In genomic region chr14:50091240-50091914, GRCh38 we compare ENCODE assay signal across 1 cellular context.
TF ChIP-seq lines count a peak whose summit lies in the region.

No MANE protein-coding gene starts in this region.

TF ChIP-seq in GM23338, 12 proteins besides CTCF, POLR2A, EP300 and RAD21 (continued from another document):
- no peak for TF ChIP-seq CREB1 (CRISPR knock-in tag; IDR thresholded peaks at IDR 0.05; ENCODE audit: low read depth)
- TF ChIP-seq, protein P1, sequence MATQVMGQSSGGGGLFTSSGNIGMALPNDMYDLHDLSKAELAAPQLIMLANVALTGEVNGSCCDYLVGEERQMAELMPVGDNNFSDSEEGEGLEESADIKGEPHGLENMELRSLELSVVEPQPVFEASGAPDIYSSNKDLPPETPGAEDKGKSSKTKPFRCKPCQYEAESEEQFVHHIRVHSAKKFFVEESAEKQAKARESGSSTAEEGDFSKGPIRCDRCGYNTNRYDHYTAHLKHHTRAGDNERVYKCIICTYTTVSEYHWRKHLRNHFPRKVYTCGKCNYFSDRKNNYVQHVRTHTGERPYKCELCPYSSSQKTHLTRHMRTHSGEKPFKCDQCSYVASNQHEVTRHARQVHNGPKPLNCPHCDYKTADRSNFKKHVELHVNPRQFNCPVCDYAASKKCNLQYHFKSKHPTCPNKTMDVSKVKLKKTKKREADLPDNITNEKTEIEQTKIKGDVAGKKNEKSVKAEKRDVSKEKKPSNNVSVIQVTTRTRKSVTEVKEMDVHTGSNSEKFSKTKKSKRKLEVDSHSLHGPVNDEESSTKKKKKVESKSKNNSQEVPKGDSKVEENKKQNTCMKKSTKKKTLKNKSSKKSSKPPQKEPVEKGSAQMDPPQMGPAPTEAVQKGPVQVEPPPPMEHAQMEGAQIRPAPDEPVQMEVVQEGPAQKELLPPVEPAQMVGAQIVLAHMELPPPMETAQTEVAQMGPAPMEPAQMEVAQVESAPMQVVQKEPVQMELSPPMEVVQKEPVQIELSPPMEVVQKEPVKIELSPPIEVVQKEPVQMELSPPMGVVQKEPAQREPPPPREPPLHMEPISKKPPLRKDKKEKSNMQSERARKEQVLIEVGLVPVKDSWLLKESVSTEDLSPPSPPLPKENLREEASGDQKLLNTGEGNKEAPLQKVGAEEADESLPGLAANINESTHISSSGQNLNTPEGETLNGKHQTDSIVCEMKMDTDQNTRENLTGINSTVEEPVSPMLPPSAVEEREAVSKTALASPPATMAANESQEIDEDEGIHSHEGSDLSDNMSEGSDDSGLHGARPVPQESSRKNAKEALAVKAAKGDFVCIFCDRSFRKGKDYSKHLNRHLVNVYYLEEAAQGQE (IDR thresholded peaks at IDR 0.05; ENCODE audit: unreplicated experiment), result no peak
- TF ChIP-seq, protein P2, sequence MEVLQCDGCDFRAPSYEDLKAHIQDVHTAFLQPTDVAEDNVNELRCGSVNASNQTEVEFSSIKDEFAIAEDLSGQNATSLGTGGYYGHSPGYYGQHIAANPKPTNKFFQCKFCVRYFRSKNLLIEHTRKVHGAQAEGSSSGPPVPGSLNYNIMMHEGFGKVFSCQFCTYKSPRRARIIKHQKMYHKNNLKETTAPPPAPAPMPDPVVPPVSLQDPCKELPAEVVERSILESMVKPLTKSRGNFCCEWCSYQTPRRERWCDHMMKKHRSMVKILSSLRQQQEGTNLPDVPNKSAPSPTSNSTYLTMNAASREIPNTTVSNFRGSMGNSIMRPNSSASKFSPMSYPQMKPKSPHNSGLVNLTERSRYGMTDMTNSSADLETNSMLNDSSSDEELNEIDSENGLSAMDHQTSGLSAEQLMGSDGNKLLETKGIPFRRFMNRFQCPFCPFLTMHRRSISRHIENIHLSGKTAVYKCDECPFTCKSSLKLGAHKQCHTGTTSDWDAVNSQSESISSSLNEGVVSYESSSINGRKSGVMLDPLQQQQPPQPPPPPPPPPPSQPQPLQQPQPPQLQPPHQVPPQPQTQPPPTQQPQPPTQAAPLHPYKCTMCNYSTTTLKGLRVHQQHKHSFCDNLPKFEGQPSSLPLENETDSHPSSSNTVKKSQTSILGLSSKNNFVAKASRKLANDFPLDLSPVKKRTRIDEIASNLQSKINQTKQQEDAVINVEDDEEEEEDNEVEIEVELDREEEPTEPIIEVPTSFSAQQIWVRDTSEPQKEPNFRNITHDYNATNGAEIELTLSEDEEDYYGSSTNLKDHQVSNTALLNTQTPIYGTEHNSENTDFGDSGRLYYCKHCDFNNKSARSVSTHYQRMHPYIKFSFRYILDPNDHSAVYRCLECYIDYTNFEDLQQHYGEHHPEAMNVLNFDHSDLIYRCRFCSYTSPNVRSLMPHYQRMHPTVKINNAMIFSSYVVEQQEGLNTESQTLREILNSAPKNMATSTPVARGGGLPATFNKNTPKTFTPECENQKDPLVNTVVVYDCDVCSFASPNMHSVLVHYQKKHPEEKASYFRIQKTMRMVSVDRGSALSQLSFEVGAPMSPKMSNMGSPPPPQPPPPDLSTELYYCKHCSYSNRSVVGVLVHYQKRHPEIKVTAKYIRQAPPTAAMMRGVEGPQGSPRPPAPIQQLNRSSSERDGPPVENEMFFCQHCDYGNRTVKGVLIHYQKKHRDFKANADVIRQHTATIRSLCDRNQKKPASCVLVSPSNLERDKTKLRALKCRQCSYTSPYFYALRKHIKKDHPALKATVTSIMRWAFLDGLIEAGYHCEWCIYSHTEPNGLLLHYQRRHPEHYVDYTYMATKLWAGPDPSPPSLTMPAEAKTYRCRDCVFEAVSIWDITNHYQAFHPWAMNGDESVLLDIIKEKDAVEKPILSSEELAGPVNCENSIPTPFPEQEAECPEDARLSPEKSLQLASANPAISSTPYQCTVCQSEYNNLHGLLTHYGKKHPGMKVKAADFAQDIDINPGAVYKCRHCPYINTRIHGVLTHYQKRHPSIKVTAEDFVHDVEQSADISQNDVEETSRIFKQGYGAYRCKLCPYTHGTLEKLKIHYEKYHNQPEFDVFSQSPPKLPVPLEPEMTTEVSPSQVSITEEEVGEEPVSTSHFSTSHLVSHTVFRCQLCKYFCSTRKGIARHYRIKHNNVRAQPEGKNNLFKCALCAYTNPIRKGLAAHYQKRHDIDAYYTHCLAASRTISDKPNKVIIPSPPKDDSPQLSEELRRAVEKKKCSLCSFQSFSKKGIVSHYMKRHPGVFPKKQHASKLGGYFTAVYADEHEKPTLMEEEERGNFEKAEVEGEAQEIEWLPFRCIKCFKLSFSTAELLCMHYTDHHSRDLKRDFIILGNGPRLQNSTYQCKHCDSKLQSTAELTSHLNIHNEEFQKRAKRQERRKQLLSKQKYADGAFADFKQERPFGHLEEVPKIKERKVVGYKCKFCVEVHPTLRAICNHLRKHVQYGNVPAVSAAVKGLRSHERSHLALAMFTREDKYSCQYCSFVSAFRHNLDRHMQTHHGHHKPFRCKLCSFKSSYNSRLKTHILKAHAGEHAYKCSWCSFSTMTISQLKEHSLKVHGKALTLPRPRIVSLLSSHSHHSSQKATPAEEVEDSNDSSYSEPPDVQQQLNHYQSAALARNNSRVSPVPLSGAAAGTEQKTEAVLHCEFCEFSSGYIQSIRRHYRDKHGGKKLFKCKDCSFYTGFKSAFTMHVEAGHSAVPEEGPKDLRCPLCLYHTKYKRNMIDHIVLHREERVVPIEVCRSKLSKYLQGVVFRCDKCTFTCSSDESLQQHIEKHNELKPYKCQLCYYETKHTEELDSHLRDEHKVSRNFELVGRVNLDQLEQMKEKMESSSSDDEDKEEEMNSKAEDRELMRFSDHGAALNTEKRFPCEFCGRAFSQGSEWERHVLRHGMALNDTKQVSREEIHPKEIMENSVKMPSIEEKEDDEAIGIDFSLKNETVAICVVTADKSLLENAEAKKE (CRISPR knock-in tag; IDR thresholded peaks at IDR 0.05), result no peak
- TF ChIP-seq JUNB (IDR thresholded peaks at IDR 0.05; ENCODE audit: unreplicated experiment), result no peak
- TF ChIP-seq, protein P3, sequence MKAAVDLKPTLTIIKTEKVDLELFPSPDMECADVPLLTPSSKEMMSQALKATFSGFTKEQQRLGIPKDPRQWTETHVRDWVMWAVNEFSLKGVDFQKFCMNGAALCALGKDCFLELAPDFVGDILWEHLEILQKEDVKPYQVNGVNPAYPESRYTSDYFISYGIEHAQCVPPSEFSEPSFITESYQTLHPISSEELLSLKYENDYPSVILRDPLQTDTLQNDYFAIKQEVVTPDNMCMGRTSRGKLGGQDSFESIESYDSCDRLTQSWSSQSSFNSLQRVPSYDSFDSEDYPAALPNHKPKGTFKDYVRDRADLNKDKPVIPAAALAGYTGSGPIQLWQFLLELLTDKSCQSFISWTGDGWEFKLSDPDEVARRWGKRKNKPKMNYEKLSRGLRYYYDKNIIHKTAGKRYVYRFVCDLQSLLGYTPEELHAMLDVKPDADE (IDR thresholded peaks at IDR 0.05), result no peak
- no peak for TF ChIP-seq NANOG (IDR thresholded peaks at IDR 0.05; ENCODE audit: borderline replicate concordance)
- TF ChIP-seq STAT1 (IDR thresholded peaks at IDR 0.05; ENCODE audit: unreplicated experiment), result no peak
- TF ChIP-seq POLR2AphosphoS5 (IDR thresholded peaks at IDR 0.05; ENCODE audit: low read depth), result no peak
